1 cellular context compared by ENCODE assay signal in genomic region chr13:98986226-98986846, GRCh38.
TF ChIP-seq lines count a peak whose summit lies in the region.

No MANE protein-coding gene starts in this region.

TF ChIP-seq in HepG2, 621 proteins besides CTCF, POLR2A, EP300 and RAD21 (continued from another document and continues in another):
- no peak for TF ChIP-seq ELK4 (CRISPR knock-in tag; IDR thresholded peaks at IDR 0.05; ENCODE audit: borderline replicate concordance)
- no peak for TF ChIP-seq PLRG1 (conservative IDR thresholded peaks at IDR 0.05)
- no peak for TF ChIP-seq CHD2 (IDR thresholded peaks at IDR 0.05; ENCODE audit: low read depth, low read length)
- TF ChIP-seq TBX3 (IDR thresholded peaks at IDR 0.05; ENCODE audit: borderline replicate concordance) = no peak
- TF ChIP-seq UBTF (CRISPR knock-in tag; IDR thresholded peaks at IDR 0.05) = no peak
- TF ChIP-seq PAWR (CRISPR knock-in tag; IDR thresholded peaks at IDR 0.05; ENCODE audit: borderline replicate concordance) = no peak
- no peak for TF ChIP-seq PLSCR1 (CRISPR knock-in tag; IDR thresholded peaks at IDR 0.05; ENCODE audit: borderline replicate concordance)
- TF ChIP-seq, protein P1, sequence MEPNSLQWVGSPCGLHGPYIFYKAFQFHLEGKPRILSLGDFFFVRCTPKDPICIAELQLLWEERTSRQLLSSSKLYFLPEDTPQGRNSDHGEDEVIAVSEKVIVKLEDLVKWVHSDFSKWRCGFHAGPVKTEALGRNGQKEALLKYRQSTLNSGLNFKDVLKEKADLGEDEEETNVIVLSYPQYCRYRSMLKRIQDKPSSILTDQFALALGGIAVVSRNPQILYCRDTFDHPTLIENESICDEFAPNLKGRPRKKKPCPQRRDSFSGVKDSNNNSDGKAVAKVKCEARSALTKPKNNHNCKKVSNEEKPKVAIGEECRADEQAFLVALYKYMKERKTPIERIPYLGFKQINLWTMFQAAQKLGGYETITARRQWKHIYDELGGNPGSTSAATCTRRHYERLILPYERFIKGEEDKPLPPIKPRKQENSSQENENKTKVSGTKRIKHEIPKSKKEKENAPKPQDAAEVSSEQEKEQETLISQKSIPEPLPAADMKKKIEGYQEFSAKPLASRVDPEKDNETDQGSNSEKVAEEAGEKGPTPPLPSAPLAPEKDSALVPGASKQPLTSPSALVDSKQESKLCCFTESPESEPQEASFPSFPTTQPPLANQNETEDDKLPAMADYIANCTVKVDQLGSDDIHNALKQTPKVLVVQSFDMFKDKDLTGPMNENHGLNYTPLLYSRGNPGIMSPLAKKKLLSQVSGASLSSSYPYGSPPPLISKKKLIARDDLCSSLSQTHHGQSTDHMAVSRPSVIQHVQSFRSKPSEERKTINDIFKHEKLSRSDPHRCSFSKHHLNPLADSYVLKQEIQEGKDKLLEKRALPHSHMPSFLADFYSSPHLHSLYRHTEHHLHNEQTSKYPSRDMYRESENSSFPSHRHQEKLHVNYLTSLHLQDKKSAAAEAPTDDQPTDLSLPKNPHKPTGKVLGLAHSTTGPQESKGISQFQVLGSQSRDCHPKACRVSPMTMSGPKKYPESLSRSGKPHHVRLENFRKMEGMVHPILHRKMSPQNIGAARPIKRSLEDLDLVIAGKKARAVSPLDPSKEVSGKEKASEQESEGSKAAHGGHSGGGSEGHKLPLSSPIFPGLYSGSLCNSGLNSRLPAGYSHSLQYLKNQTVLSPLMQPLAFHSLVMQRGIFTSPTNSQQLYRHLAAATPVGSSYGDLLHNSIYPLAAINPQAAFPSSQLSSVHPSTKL (CRISPR knock-in tag; IDR thresholded peaks at IDR 0.05) = peak; percentile 59
- no peak for TF ChIP-seq ZSCAN21 (CRISPR knock-in tag; IDR thresholded peaks at IDR 0.05; ENCODE audit: borderline replicate concordance)
- TF ChIP-seq, protein P2, sequence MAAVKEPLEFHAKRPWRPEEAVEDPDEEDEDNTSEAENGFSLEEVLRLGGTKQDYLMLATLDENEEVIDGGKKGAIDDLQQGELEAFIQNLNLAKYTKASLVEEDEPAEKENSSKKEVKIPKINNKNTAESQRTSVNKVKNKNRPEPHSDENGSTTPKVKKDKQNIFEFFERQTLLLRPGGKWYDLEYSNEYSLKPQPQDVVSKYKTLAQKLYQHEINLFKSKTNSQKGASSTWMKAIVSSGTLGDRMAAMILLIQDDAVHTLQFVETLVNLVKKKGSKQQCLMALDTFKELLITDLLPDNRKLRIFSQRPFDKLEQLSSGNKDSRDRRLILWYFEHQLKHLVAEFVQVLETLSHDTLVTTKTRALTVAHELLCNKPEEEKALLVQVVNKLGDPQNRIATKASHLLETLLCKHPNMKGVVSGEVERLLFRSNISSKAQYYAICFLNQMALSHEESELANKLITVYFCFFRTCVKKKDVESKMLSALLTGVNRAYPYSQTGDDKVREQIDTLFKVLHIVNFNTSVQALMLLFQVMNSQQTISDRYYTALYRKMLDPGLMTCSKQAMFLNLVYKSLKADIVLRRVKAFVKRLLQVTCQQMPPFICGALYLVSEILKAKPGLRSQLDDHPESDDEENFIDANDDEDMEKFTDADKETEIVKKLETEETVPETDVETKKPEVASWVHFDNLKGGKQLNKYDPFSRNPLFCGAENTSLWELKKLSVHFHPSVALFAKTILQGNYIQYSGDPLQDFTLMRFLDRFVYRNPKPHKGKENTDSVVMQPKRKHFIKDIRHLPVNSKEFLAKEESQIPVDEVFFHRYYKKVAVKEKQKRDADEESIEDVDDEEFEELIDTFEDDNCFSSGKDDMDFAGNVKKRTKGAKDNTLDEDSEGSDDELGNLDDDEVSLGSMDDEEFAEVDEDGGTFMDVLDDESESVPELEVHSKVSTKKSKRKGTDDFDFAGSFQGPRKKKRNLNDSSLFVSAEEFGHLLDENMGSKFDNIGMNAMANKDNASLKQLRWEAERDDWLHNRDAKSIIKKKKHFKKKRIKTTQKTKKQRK (IDR thresholded peaks at IDR 0.05; ENCODE audit: low read length) = no peak
- peak; percentile 28; the same call in 1 of the 2 replicates for TF ChIP-seq ZMYM4 (CRISPR knock-in tag; IDR thresholded peaks at IDR 0.05)
- TF ChIP-seq, protein P3, sequence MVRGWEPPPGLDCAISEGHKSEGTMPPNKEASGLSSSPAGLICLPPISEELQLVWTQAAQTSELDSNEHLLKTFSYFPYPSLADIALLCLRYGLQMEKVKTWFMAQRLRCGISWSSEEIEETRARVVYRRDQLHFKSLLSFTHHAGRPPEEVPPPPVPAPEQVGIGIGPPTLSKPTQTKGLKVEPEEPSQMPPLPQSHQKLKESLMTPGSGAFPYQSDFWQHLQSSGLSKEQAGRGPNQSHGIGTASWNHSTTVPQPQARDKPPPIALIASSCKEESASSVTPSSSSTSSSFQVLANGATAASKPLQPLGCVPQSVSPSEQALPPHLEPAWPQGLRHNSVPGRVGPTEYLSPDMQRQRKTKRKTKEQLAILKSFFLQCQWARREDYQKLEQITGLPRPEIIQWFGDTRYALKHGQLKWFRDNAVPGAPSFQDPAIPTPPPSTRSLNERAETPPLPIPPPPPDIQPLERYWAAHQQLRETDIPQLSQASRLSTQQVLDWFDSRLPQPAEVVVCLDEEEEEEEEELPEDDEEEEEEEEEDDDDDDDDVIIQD (CRISPR knock-in tag; IDR thresholded peaks at IDR 0.05; ENCODE audit: low read depth) = 0 out of 2 replicates have a peak, but pooled peaks have one; percentile 21
- TF ChIP-seq RFX5 (IDR thresholded peaks at IDR 0.05; ENCODE audit: low read depth, low read length) = no peak
- peak; percentile 97 for TF ChIP-seq SIX4 (CRISPR knock-in tag; IDR thresholded peaks at IDR 0.05)
- no peak for TF ChIP-seq REPIN1 (CRISPR knock-in tag; IDR thresholded peaks at IDR 0.05; ENCODE audit: borderline replicate concordance, low read depth)
- TF ChIP-seq CENPX (CRISPR knock-in tag; IDR thresholded peaks at IDR 0.05) = no peak
- TF ChIP-seq HNF4G (IDR thresholded peaks at IDR 0.05; ENCODE audit: borderline replicate concordance, low read depth, low read length) = peak; percentile 52; the same call in 1 of the 2 replicates
- TF ChIP-seq HNF4G (CRISPR knock-in tag; IDR thresholded peaks at IDR 0.05; ENCODE audit: borderline replicate concordance, low read depth) = no peak
- TF ChIP-seq ZNF230 (CRISPR knock-in tag; IDR thresholded peaks at IDR 0.05) = no peak
- TF ChIP-seq MBD4 (IDR thresholded peaks at IDR 0.05; ENCODE audit: borderline replicate concordance, low read length) = no peak
- TF ChIP-seq EHMT2 (IDR thresholded peaks at IDR 0.05; ENCODE audit: borderline replicate concordance, low read depth, low read length) = no peak
- no peak for TF ChIP-seq MXD1 (CRISPR knock-in tag; IDR thresholded peaks at IDR 0.05)
- TF ChIP-seq ZMAT5 (CRISPR knock-in tag; IDR thresholded peaks at IDR 0.05; ENCODE audit: borderline replicate concordance, low read depth) = no peak
- TF ChIP-seq SOX5 (CRISPR knock-in tag; IDR thresholded peaks at IDR 0.05; ENCODE audit: borderline replicate concordance) = peak; percentile 56; the same call in 1 of the 2 replicates
- TF ChIP-seq SP140L (CRISPR knock-in tag; IDR thresholded peaks at IDR 0.05; ENCODE audit: borderline replicate concordance) = no peak
- TF ChIP-seq, protein P4, sequence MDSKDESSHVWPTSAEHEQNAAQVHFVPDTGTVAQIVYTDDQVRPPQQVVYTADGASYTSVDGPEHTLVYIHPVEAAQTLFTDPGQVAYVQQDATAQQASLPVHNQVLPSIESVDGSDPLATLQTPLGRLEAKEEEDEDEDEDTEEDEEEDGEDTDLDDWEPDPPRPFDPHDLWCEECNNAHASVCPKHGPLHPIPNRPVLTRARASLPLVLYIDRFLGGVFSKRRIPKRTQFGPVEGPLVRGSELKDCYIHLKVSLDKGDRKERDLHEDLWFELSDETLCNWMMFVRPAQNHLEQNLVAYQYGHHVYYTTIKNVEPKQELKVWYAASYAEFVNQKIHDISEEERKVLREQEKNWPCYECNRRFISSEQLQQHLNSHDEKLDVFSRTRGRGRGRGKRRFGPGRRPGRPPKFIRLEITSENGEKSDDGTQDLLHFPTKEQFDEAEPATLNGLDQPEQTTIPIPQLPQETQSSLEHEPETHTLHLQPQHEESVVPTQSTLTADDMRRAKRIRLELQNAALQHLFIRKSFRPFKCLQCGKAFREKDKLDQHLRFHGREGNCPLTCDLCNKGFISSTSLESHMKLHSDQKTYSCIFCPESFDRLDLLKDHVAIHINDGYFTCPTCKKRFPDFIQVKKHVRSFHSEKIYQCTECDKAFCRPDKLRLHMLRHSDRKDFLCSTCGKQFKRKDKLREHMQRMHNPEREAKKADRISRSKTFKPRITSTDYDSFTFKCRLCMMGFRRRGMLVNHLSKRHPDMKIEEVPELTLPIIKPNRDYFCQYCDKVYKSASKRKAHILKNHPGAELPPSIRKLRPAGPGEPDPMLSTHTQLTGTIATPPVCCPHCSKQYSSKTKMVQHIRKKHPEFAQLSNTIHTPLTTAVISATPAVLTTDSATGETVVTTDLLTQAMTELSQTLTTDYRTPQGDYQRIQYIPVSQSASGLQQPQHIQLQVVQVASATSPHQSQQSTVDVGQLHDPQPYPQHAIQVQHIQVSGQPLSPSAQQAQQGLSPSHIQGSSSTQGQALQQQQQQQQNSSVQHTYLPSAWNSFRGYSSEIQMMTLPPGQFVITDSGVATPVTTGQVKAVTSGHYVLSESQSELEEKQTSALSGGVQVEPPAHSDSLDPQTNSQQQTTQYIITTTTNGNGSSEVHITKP (CRISPR knock-in tag; IDR thresholded peaks at IDR 0.05; ENCODE audit: low read depth) = no peak
- no peak for TF ChIP-seq ATRX (CRISPR knock-in tag; IDR thresholded peaks at IDR 0.05; ENCODE audit: borderline replicate concordance)
- TF ChIP-seq, protein P5, sequence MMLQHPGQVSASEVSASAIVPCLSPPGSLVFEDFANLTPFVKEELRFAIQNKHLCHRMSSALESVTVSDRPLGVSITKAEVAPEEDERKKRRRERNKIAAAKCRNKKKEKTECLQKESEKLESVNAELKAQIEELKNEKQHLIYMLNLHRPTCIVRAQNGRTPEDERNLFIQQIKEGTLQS (CRISPR knock-in tag; IDR thresholded peaks at IDR 0.05) = no peak
- TF ChIP-seq FOXA3 (CRISPR knock-in tag; IDR thresholded peaks at IDR 0.05) = 0 out of 2 replicates have a peak, but pooled peaks have one; percentile 12
- TF ChIP-seq ATF7 (IDR thresholded peaks at IDR 0.05) = no peak
- TF ChIP-seq ATF7 (CRISPR knock-in tag; IDR thresholded peaks at IDR 0.05) = no peak
- no peak for TF ChIP-seq GTF2F1 (IDR thresholded peaks at IDR 0.05; ENCODE audit: low read length)
- TF ChIP-seq, protein P6, sequence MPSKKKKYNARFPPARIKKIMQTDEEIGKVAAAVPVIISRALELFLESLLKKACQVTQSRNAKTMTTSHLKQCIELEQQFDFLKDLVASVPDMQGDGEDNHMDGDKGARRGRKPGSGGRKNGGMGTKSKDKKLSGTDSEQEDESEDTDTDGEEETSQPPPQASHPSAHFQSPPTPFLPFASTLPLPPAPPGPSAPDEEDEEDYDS (CRISPR knock-in tag; IDR thresholded peaks at IDR 0.05) = no peak
- TF ChIP-seq, protein P7, sequence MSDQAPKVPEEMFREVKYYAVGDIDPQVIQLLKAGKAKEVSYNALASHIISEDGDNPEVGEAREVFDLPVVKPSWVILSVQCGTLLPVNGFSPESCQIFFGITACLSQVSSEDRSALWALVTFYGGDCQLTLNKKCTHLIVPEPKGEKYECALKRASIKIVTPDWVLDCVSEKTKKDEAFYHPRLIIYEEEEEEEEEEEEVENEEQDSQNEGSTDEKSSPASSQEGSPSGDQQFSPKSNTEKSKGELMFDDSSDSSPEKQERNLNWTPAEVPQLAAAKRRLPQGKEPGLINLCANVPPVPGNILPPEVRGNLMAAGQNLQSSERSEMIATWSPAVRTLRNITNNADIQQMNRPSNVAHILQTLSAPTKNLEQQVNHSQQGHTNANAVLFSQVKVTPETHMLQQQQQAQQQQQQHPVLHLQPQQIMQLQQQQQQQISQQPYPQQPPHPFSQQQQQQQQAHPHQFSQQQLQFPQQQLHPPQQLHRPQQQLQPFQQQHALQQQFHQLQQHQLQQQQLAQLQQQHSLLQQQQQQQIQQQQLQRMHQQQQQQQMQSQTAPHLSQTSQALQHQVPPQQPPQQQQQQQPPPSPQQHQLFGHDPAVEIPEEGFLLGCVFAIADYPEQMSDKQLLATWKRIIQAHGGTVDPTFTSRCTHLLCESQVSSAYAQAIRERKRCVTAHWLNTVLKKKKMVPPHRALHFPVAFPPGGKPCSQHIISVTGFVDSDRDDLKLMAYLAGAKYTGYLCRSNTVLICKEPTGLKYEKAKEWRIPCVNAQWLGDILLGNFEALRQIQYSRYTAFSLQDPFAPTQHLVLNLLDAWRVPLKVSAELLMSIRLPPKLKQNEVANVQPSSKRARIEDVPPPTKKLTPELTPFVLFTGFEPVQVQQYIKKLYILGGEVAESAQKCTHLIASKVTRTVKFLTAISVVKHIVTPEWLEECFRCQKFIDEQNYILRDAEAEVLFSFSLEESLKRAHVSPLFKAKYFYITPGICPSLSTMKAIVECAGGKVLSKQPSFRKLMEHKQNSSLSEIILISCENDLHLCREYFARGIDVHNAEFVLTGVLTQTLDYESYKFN (CRISPR knock-in tag; conservative IDR thresholded peaks at IDR 0.05) = peak; percentile 58
